In the genomic region with DNA sequence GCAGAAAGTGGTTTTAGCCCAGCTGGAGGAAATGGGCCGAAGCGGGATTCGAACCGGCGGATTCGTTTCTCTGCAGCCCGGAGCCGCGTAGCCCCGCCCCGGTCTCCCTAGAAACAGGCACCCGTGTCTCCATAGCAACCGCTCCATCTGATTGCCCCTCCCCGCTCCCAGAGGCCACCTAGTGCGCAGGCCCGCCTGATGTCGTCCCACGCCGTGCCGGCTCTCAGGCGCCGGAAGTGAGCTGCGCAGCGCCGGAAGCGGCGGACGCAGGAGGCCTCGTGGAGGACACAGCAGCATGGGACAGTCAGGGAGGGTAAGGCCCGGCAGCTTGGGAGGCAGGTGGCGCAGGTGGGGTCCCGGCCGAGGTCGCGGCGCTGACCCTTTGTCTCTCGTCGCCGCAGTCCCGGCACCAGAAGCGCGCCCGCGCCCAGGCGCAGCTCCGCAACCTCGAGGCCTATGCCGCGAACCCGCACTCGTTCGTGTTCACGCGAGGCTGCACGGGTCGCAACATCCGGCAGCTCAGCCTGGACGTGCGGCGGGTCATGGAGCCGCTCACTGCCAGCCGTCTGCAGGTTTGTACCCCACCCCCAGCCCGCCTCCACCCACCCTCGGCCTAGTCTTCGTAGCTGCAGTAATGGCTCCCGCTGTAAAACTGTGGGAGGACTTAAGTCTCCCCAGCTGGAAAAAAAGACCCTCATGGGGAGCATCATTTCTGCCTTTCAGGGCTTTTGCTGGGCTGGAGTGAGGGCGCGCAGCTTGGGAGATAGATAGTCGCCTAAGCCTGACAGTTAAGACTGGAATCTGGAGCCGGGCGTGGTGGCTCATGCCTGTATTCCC, we compare ENCODE assay signal across 8 cellular contexts. TPM values are rescaled to one million over a fixed set of nuclear protein-coding genes. Genes with fewer than 3 reads are reported as not detected.
DNase-seq lines count a peak whose midpoint lies in the region; ATAC-seq and TF ChIP-seq lines count a peak whose summit lies in the region.

A gene with protein sequence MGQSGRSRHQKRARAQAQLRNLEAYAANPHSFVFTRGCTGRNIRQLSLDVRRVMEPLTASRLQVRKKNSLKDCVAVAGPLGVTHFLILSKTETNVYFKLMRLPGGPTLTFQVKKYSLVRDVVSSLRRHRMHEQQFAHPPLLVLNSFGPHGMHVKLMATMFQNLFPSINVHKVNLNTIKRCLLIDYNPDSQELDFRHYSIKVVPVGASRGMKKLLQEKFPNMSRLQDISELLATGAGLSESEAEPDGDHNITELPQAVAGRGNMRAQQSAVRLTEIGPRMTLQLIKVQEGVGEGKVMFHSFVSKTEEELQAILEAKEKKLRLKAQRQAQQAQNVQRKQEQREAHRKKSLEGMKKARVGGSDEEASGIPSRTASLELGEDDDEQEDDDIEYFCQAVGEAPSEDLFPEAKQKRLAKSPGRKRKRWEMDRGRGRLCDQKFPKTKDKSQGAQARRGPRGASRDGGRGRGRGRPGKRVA (plus strand): TSS at position 263 of the 837 bp plus-strand sequence. CDS start 33 bp downstream, at position 296.

- no peak for TF ChIP-seq EP300 in transverse colon (IDR thresholded peaks at IDR 0.05; ENCODE audit: low read depth)

- peak; percentile 66 for TF ChIP-seq POLR2A in transverse colon (IDR thresholded peaks at IDR 0.05)

- intact Hi-C loops in cardiac septum (cut with DNase I), result loop anchor here (5.0 kb wide), 1 partner anchor 146 kb away; a partner anchor contains a TSS
- intact Hi-C loops in transverse colon (cut with DNase I; ENCODE audit: low total_unique reads), result no loop called here

- H3K36me3 ChIP-seq in transverse colon, result peaks cover 0 to 32% (median 18%) of the 10 kb centered on the region in 4 donors

- DNase-seq in NCI-H146 treated with DMSO at 0.1 percent for 48 hours (lab: John Stamatoyannopoulos, UW; ENCODE audit: unreplicated experiment), result peak; percentile 81
- peak; percentile 96 to 99 (median 98) for DNase-seq in T-helper 1 cell
- DNase-seq in cardiac septum (ENCODE audit: low spot score), result peak; percentile 98
- peak; percentile 98 for DNase-seq in pons (ENCODE audit: low spot score)
- peak; percentile 99 for DNase-seq in transverse colon

- no peak for TF ChIP-seq CTCF in GM12875 (IDR thresholded peaks at IDR 0.05; ENCODE audit: borderline replicate concordance, insufficient read depth, low read depth, low read length)
- TF ChIP-seq CTCF in transverse colon (IDR thresholded peaks at IDR 0.05), result no peak

- H3K4me3 ChIP-seq in GM12875 (ENCODE audit: low read depth, low read length) (peak within 1 kb of the TSS; percentile 97), transverse colon (peak within 1 kb of the TSS; percentile 51 to 74 (median 68))

- in situ Hi-C loops in transverse colon (cut with MboI; ENCODE audit: low pct_ligation_motif_present in 1 of 4, low pct_unique_long_range_greater_than_20kb in 1 of 4, low sequenced_read_pairs in 3 of 4), result loop anchor here in 2 of 4 donors (10.0 to 25.0 kb wide), 2 partner anchors 128 to 131 kb away; a partner anchor contains a TSS

- no peaks in the 10 kb centered on the region for H3K27me3 ChIP-seq in transverse colon

- 1 to 2% (median 2%) methylated on average over 71 of the region's 71 CpGs for WGBS in adipose tissue, 3 donors
- 1% methylated on average over 59 of the region's 71 CpGs; no CpG with 5 or more reads in 1 of the 2 donors for WGBS in transverse colon (ENCODE audit: low coverage in 1 of 2), 2 donors

- H3K27ac ChIP-seq in adipose tissue (ENCODE audit: low read depth, low read length), result peak within 1 kb of the TSS; percentile 76
- peak within 1 kb of the TSS; percentile 67 to 88 (median 80) for H3K27ac ChIP-seq in transverse colon

- peaks cover 11 to 20% (median 17%) of the 10 kb centered on the region in 4 donors for H3K4me1 ChIP-seq in transverse colon

- ATAC-seq in HG02870 (IDR thresholded peaks at IDR 0.05; ENCODE audit: unreplicated experiment), result peak; percentile 40

- H3K9me3 ChIP-seq in transverse colon, result no peaks in the 10 kb centered on the region

RNA-seq across cellular contexts. Expression of the gene that starts here (rescaled TPM):
- polyA plus RNA-seq in adipose tissue, result 10 to 100 TPM; 21.7 to 59.1 (median 37.2) TPM
- total RNA-seq in cardiac septum, result 29.5 TPM
- 10 to 100 TPM; 10.1 to 31.8 (median 21.5) TPM for total RNA-seq in transverse colon

Comparison
In these comparisons a context has a peak if more than half of its experiments do, and no peak if none do; other contexts are left out.
1. Peak in every context shown above with its lines: DNase-seq, ATAC-seq, H3K4me3 ChIP-seq and H3K27ac ChIP-seq.